ENCODE assay signal across 8 cellular contexts in genomic region chr13:99658266-99658991, GRCh38. TPM values are rescaled to one million over a fixed set of nuclear protein-coding genes. Genes with fewer than 3 reads are reported as not detected.
DNase-seq lines count a peak whose midpoint lies in the region; ATAC-seq and TF ChIP-seq lines count a peak whose summit lies in the region.

No MANE protein-coding gene starts in this region.

- no peak for TF ChIP-seq EP300 in upper lobe of left lung (IDR thresholded peaks at IDR 0.05)

- WGBS in upper lobe of left lung, 2 donors, result 3 to 4% methylated on average over 13 to 23 of the region's 26 CpGs

- H3K9me3 Mint-ChIP-seq in activated naive CD8-positive, alpha-beta T cell treated with anti-CD3 and anti-CD28 coated beads for 36 hours, result no peaks in the 10 kb centered on the region
- H3K9me3 Mint-ChIP-seq in osteocyte (ENCODE audit: unreplicated experiment), result no peaks in the 10 kb centered on the region

- peak overlapping the region; percentile 0 to 47 (median 46) for H3K4me3 ChIP-seq in upper lobe of left lung

- H3K27me3 ChIP-seq in upper lobe of left lung, result peaks cover 0 to 2% (median 0%) of the 10 kb centered on the region in 4 donors

- peak; percentile 78 for TF ChIP-seq CTCF in osteocyte (IDR thresholded peaks at IDR 0.05)
- TF ChIP-seq CTCF in upper lobe of left lung (IDR thresholded peaks at IDR 0.05), result no peak

- no peak for TF ChIP-seq POLR2A in upper lobe of left lung (IDR thresholded peaks at IDR 0.05)

- peaks cover 8 to 21% (median 17%) of the 10 kb centered on the region in 4 donors for H3K4me1 ChIP-seq in upper lobe of left lung

- peak overlapping the region; percentile 58 for H3K27ac Mint-ChIP-seq in activated naive CD8-positive, alpha-beta T cell treated with anti-CD3 and anti-CD28 coated beads for 36 hours
- H3K27ac Mint-ChIP-seq in osteocyte (ENCODE audit: unreplicated experiment), result peak overlapping the region; percentile 95

- intact Hi-C loops in cardiac septum (cut with DNase I), result loop anchor here (2.0 to 5.0 kb wide), 4 partner anchors 259 to 856 kb away; partner anchors contain the start of gene ZIC2

- peak; percentile 40 for ATAC-seq in HG03521 (IDR thresholded peaks at IDR 0.05; ENCODE audit: unreplicated experiment)
- peak; percentile 71 to 73 for ATAC-seq in upper lobe of left lung (ENCODE audit: low FRiP score in 2 of 2)

- H3K4me1 Mint-ChIP-seq in activated naive CD8-positive, alpha-beta T cell treated with anti-CD3 and anti-CD28 coated beads for 36 hours, result peaks cover 40% of the 10 kb centered on the region
- peaks cover 41% of the 10 kb centered on the region for H3K4me1 Mint-ChIP-seq in osteocyte (ENCODE audit: unreplicated experiment)

- H3K9me3 ChIP-seq in upper lobe of left lung, result no peaks in the 10 kb centered on the region

- peak; percentile 60 for DNase-seq in NK-92 treated with Interleukin-12 subunit alpha and Interleukin-12 subunit beta, amount 100 ng/mL, for 24 hours (lab: John Stamatoyannopoulos, UW)
- DNase-seq in NK-92 (lab: John Stamatoyannopoulos, UW; ENCODE audit: unreplicated experiment), result no peak
- DNase-seq in SHP77 treated with DMSO at 0.1 percent for 48 hours (lab: John Stamatoyannopoulos, UW), result peak; percentile 72
- DNase-seq in activated naive CD8-positive, alpha-beta T cell treated with anti-CD3 and anti-CD28 coated beads for 36 hours, result peak; percentile 61
- DNase-seq in cardiac septum (ENCODE audit: low spot score), result peak; percentile 77
- DNase-seq in osteocyte (ENCODE audit: extremely low spot score, unreplicated experiment), result peak; percentile 85
- DNase-seq in upper lobe of left lung, result peak; percentile 38 to 86

- H3K36me3 ChIP-seq in upper lobe of left lung, result no peaks in the 10 kb centered on the region

- peak overlapping the region; percentile 54 to 79 (median 74) for H3K27ac ChIP-seq in upper lobe of left lung

- H3K4me3 Mint-ChIP-seq in activated naive CD8-positive, alpha-beta T cell treated with anti-CD3 and anti-CD28 coated beads for 36 hours, result peak overlapping the region; percentile 71
- peak overlapping the region; percentile 71 for H3K4me3 Mint-ChIP-seq in osteocyte (ENCODE audit: unreplicated experiment)

- H3K27me3 Mint-ChIP-seq in activated naive CD8-positive, alpha-beta T cell treated with anti-CD3 and anti-CD28 coated beads for 36 hours, result no peaks in the 10 kb centered on the region
- H3K27me3 Mint-ChIP-seq in osteocyte (ENCODE audit: unreplicated experiment), result no peaks in the 10 kb centered on the region

- H3K36me3 Mint-ChIP-seq in activated naive CD8-positive, alpha-beta T cell treated with anti-CD3 and anti-CD28 coated beads for 36 hours, result no peaks in the 10 kb centered on the region
- H3K36me3 Mint-ChIP-seq in osteocyte (ENCODE audit: unreplicated experiment), result no peaks in the 10 kb centered on the region

RNA-seq across cellular contexts. Expression of gene CLYBL, which starts 51.9 kb away (rescaled TPM):
- 1 to 10 TPM; 4.4 to 4.9 TPM for total RNA-seq in activated naive CD8-positive, alpha-beta T cell treated with anti-CD3 and anti-CD28 coated beads for 36 hours
- total RNA-seq in cardiac septum (25.5 TPM), osteocyte (4.4 and 6.4 TPM in 2 replicates), upper lobe of left lung (10 to 100 TPM in 1 of 6 donors, 1 to 10 TPM in 5; 3.9 to 16.8 (median 5.8) TPM)
